30 cellular contexts compared by ENCODE assay signal in genomic region chr2:144912206-144912605, GRCh38.
"Had no signal": no experiment of that assay in that cellular context is flagged by ENCODE, and none has a peak within 500 bp of the region (broad histone marks: within the 10 kb centered on the region; RNA-seq: fewer than 3 reads in every experiment).

No MANE protein-coding gene starts in this region.

- DNase-seq: activated B cell treated with CpG ODN at 0.5 μM for 24 hours; activated CD4-positive, alpha-beta memory T cell treated with anti-CD3 and anti-CD28 coated beads for 36 hours; activated CD4-positive, alpha-beta T cell treated with anti-CD3 and anti-CD28 coated beads for 48 hours; activated CD4-positive, alpha-beta T cell treated with anti-CD3 and anti-CD28 coated beads, Interleukin-2, amount 50 U/mL, for 1 hour; activated CD8-positive, alpha-beta memory T cell treated with anti-CD3 and anti-CD28 coated beads, Interleukin-2, amount 10 ng/mL, durations not matched to agents 7 days and 5 days; activated CD8-positive, alpha-beta memory T cell treated with anti-CD3 and anti-CD28 coated beads, Interleukin-2, amount 50 U/mL, for 4 hours; activated CD8-positive, alpha-beta T cell treated with anti-CD3 and anti-CD28 coated beads, Interleukin-2, amount 10 ng/mL, durations not matched to agents 7 days and 5 days; activated effector memory CD4-positive, alpha-beta T cell treated with anti-CD3 and anti-CD28 coated beads, Interleukin-2, amount 50 U/mL, for 16 hours; activated naive CD4-positive, alpha-beta T cell treated with anti-CD3 and anti-CD28 coated beads for 36 hours; activated naive CD8-positive, alpha-beta T cell treated with anti-CD3 and anti-CD28 coated beads for 36 hours; activated T-cell treated with anti-CD3 and anti-CD28 coated beads, Interleukin-2, amount 50 U/mL, for 1 hour; activated T-cell treated with anti-CD3 and anti-CD28 coated beads, Interleukin-2, amount 50 U/mL, for 48 hours; amniotic stem cell; anterior cingulate cortex; body of pancreas; caudate nucleus; cortex of kidney; dermis blood vessel endothelial cell; effector CD4-positive, alpha-beta T cell; effector memory CD8-positive, alpha-beta T cell; erythroblast; foreskin melanocyte; heart right ventricle; T-helper 1 cell; T-helper 17 cell; T1000; WERI-Rb-1 had no signal

- H3K27me3 ChIP-seq: body of pancreas, esophagus muscularis mucosa, gastroesophageal sphincter, heart right ventricle had no signal

- H3K36me3 ChIP-seq: esophagus muscularis mucosa, gastroesophageal sphincter, heart right ventricle, WERI-Rb-1 had no signal

- H3K4me1 ChIP-seq: body of pancreas, esophagus muscularis mucosa, gastroesophageal sphincter, heart right ventricle had no signal

- H3K4me3 ChIP-seq: body of pancreas, esophagus muscularis mucosa, gastroesophageal sphincter, heart right ventricle had no signal

- ATAC-seq: activated CD4-positive, CD25-positive, alpha-beta regulatory T cell treated with anti-CD3 and anti-CD28 coated beads, Interleukin-2, amount 50 U/mL, for 24 hours; activated CD8-positive, alpha-beta memory T cell treated with anti-CD3 and anti-CD28 coated beads, Interleukin-2, amount 10 ng/mL, durations not matched to agents 7 days and 5 days; activated CD8-positive, alpha-beta T cell treated with anti-CD3 and anti-CD28 coated beads, Interleukin-2, amount 10 ng/mL, durations not matched to agents 7 days and 5 days; body of pancreas; effector memory CD8-positive, alpha-beta T cell; gastroesophageal sphincter; heart right ventricle; T-helper 17 cell had no signal

- H3K9me3 ChIP-seq: body of pancreas, esophagus muscularis mucosa, gastroesophageal sphincter had no signal
